15 cellular contexts compared by ENCODE assay signal in the genomic region with DNA sequence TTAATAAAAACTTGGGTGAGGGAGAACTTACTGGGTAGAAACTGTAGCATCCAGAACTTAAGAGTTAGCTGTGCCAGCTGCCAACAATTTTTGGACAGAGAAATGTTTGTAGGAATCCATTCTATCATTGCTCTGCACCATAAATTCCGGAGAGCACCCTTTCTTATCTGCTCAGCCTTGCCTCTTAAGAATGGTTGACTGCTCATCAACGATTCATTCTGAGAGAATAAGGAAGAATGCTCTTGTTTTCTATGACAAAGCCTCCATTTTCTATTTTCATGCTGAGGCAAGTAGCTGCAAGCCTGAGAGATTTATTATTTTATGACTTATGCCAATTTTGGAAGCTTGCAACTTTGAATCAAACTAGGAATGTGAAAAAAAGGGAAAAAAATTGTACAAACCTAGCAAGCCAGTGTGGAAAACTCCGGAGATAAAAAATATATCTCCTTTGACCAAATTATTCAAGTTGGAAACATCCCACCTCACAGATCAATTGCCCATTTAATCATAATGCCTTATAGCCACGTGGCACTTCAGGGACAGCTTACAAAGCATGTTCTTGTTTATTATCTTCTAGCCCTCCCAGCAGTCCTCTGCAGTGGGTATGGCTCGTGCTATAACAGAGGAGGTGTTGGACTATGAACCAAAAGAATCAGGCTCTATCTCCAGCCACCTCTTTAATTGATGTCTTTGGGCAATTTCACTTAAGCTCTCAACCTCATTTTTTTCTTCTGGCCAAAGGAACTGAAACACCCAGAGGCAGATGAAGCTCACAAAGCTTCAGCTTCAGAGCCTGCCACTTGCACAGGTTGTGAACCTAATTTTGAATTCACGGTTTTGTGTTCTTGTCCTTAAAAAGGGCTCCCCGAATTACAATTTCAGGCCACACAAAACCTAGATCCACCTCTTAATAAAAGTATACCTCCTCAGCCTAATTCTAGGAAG.
"Had no signal": no experiment of that assay in that cellular context is flagged by ENCODE, and none has a peak within 500 bp of the region (broad histone marks: within the 10 kb centered on the region; RNA-seq: fewer than 3 reads in every experiment).

No MANE protein-coding gene starts in this region.

- H3K4me3 ChIP-seq: body of pancreas, dorsolateral prefrontal cortex, lung, skin epidermis had no signal

- H3K4me1 Mint-ChIP-seq: naive thymus-derived CD4-positive, alpha-beta T cell had no signal

- ATAC-seq: activated naive CD4-positive, alpha-beta T cell treated with anti-CD3 and anti-CD28 coated beads, Interleukin-2, amount 50 U/mL, for 72 hours; body of pancreas; left cardiac atrium; naive thymus-derived CD4-positive, alpha-beta T cell had no signal

- FAIRE-seq: endometrium had no signal

- H3K4me3 Mint-ChIP-seq: naive thymus-derived CD4-positive, alpha-beta T cell had no signal

- H3K27ac Mint-ChIP-seq: activated naive CD4-positive, alpha-beta T cell treated with anti-CD3 and anti-CD28 coated beads, Interleukin-2, amount 50 U/mL, for 72 hours had no signal

- H3K27me3 ChIP-seq: body of pancreas, dorsolateral prefrontal cortex had no signal

- H3K27ac ChIP-seq: body of pancreas, dorsolateral prefrontal cortex had no signal

- H3K4me1 ChIP-seq: body of pancreas had no signal

- DNase-seq: activated CD4-positive, alpha-beta T cell treated with anti-CD3 and anti-CD28 coated beads, Interleukin-2, amount 50 U/mL, for 4 hours; activated CD4-positive, CD25-positive, alpha-beta regulatory T cell treated with anti-CD3 and anti-CD28 coated beads, Interleukin-2, amount 50 U/mL, for 72 hours; activated T-cell treated with anti-CD3 and anti-CD28 coated beads, Interleukin-2, amount 50 U/mL, for 1 hour; amniotic stem cell; body of pancreas; dorsolateral prefrontal cortex; hippocampal formation; left cardiac atrium; naive thymus-derived CD4-positive, alpha-beta T cell; T-helper 9 cell; trophoblast cell had no signal
